In the genomic region with DNA sequence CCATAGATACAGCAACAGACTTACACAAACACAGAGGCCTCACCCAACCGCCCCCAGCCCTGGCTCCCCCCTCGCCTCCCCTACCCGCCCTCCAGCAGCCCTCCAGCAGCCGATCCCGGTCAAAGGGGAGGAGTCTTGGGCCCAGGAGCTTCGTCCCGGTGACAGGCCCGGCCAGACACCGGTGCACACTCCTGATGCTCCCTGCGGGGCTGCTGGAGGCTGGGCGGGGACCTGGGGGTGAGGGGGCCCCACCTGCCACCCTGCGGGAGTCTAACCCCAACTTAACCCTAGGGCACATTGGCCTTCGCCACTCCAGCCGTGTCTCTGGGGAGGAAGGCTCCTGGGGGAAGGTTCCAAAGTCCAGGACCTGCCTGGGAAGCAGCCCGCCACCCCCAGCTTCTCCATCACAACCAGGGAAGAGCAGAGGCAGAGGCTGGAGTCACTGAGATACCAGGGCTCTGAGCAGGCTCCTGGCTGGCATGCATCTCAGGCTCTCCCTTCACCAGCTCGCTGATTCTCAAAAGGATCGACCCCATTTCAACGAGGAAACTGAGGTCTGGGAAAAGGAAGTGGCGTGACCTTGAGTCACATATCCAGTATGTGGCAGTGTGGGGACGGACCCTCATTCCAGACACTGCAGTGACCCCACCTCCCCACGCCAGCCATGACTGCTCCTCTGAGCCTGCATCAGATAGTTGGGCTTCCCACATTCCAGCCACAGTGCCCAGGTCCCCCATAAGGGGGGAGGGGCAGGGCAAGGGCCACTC, we compare ENCODE assay signal across 8 cellular contexts. TPM values are rescaled to one million over a fixed set of nuclear protein-coding genes. Genes with fewer than 3 reads are reported as not detected.
DNase-seq lines count a peak whose midpoint lies in the region; ATAC-seq and TF ChIP-seq lines count a peak whose summit lies in the region.

No MANE protein-coding gene starts in this region.

- ATAC-seq in HCT116: peak; percentile 6
- ATAC-seq in WTC11: no peak; the same call in 1 of the 2 replicates
- no peak for ATAC-seq in foreskin keratinocyte
- no peak for ATAC-seq in HG02840 (IDR thresholded peaks at IDR 0.05; ENCODE audit: low FRiP score, unreplicated experiment)
- no peak for ATAC-seq in HG03159 (IDR thresholded peaks at IDR 0.05; ENCODE audit: unreplicated experiment)

- CTCF ChIA-PET in HCT116 (lab: Charles Lee) (interaction anchor here (1.5 to 7.2 kb wide), 2 partner anchors 17 to 221 kb away, joined by 12 to 150 read pairs; partner anchors contain the start of gene BCL9L), WTC11 (lab: Charles Lee) (interaction anchor here (0.6 to 5.9 kb wide), 8 partner anchors 24 to 462 kb away, joined by 3 to 26 read pairs (median 4); partner anchors contain the start of genes DDX6 and SLC37A4)

- H3K27ac ChIP-seq in HCT116 (ENCODE audit: low read depth, low read length): peak overlapping the region; percentile 100
- H3K27ac ChIP-seq in foreskin keratinocyte: peak overlapping the region; percentile 98

- TF ChIP-seq CTCF in HCT116 (IDR thresholded peaks at IDR 0.05 in 2 of 3, conservative IDR thresholded peaks at IDR 0.05 in 1 of 3; ENCODE audit: borderline replicate concordance in 1 of 3, insufficient read depth in 1 of 3, low read depth in 2 of 3, low read length in 2 of 3) (no peak), WTC11 (IDR thresholded peaks at IDR 0.05) (no peak), foreskin keratinocyte (conservative IDR thresholded peaks at IDR 0.05) (no peak)

- RAD21 ChIA-PET in HCT116 (lab: Charles Lee; ENCODE audit: low non-redundant PET in 1 of 2, low total read pairs in 2 of 2, uncharacterized antibody in 2 of 2, unreplicated experiment in 2 of 2): interaction anchor here (0.6 to 2.2 kb wide), 7 partner anchors 11 to 223 kb away, joined by 3 to 7 read pairs (median 5); partner anchors contain the start of gene BCL9L (in 1 of the 2)

- peaks cover 86% of the 10 kb centered on the region for H3K79me2 ChIP-seq in HCT116 (ENCODE audit: insufficient read depth, low read length)

- no peak for TF ChIP-seq RAD21 in HCT116 (IDR thresholded peaks at IDR 0.05; ENCODE audit: low read depth)

- H3K4me1 ChIP-seq in HCT116 (ENCODE audit: control insufficient read depth in 1 of 2, insufficient read depth in 2 of 2, low read length in 2 of 2) (peaks cover 75 to 100% of the 10 kb centered on the region in 2 experiments), foreskin keratinocyte (peaks cover 52% of the 10 kb centered on the region)

- H3K4me3 ChIP-seq in HCT116 (replicated peaks in 1 of 2; ENCODE audit: low read depth in 1 of 2, low read length in 2 of 2): peak overlapping the region; percentile 40 to 58

- H3K27ac Mint-ChIP-seq in WTC11: peak overlapping the region; percentile 99

- no peak for TF ChIP-seq POLR2A in HCT116 (IDR thresholded peaks at IDR 0.05; ENCODE audit: borderline replicate concordance, extremely low read depth, insufficient read depth, insufficient read length)

- POLR2A ChIA-PET in HCT116 (lab: Charles Lee) (interaction anchor here (0.8 to 2.8 kb wide), 7 partner anchors 25 to 1254 kb away, joined by 3 to 12 read pairs (median 3); partner anchors contain the start of genes DDX6 and HMBS), WTC11 (lab: Charles Lee) (interaction anchor here (1.0 to 6.9 kb wide), 7 partner anchors 8 to 290 kb away, joined by 3 to 76 read pairs (median 5); partner anchors contain the start of gene DDX6)

- no peak overlapping the region for H2AFZ ChIP-seq in HCT116 (ENCODE audit: low read depth, low read length, poor library complexity, severe bottlenecking)

- intact Hi-C loops in HCT116 (cut with micrococcal nuclease): loop anchor here (5.0 kb wide), 1 partner anchor 106 kb away; the partner anchor contains the start of genes RPS25 and TRAPPC4

- DNase-seq in HCT116 (ENCODE audit: low read depth, low spot score) (no peak), WTC11 (ENCODE audit: low spot score) (no peak), foreskin keratinocyte (peak in 1 of 2 donors; percentile 73), retina (peak; percentile 53), amygdala (lab: John Stamatoyannopoulos, UW) (no peak)
- DNase-seq in activated CD4-positive, alpha-beta T cell treated with anti-CD3 and anti-CD28 coated beads, Interleukin-2, amount 50 U/mL, for 48 hours: no peak

- BruUV-seq in HCT116 (replicated peaks; lab: Mats Ljungman, UMichigan): TSS peak; percentile 59

- no peaks in the 10 kb centered on the region for H4K20me1 ChIP-seq in HCT116 (ENCODE audit: insufficient read depth)

- peak overlapping the region; percentile 72 for H3K4me3 Mint-ChIP-seq in WTC11

- no peaks in the 10 kb centered on the region for H3K9me3 ChIP-seq in HCT116 (ENCODE audit: control insufficient read depth in 1 of 2, insufficient read depth in 1 of 2, low read depth in 1 of 2, low read length in 2 of 2)

- peaks cover 7% of the 10 kb centered on the region for H3K36me3 Mint-ChIP-seq in WTC11

- H3K27me3 Mint-ChIP-seq in WTC11 (ENCODE audit: low read depth): no peaks in the 10 kb centered on the region

- peaks cover 74% of the 10 kb centered on the region for H3K4me1 Mint-ChIP-seq in WTC11

- H3K4me2 ChIP-seq in HCT116 (ENCODE audit: low read length): peak overlapping the region; percentile 100

- H3K36me3 ChIP-seq in HCT116 (ENCODE audit: control insufficient read depth in 1 of 2, insufficient read depth in 2 of 2, low read length in 2 of 2): peaks cover 4 to 18% of the 10 kb centered on the region in 2 experiments

- no peaks in the 10 kb centered on the region for H3K9me2 ChIP-seq in HCT116 (ENCODE audit: insufficient read depth)

- H3K9ac ChIP-seq in HCT116 (ENCODE audit: low read length): peak overlapping the region; percentile 91

- H3K9me3 Mint-ChIP-seq in WTC11: no peaks in the 10 kb centered on the region

- H3K27me3 ChIP-seq in HCT116 (ENCODE audit: insufficient read depth, low read length): no peaks in the 10 kb centered on the region
- H3K27me3 ChIP-seq in foreskin keratinocyte: no peaks in the 10 kb centered on the region

TF ChIP-seq in HCT116, 20 proteins besides CTCF, POLR2A, EP300 and RAD21 (continues in another document):
- TF ChIP-seq, protein P1, sequence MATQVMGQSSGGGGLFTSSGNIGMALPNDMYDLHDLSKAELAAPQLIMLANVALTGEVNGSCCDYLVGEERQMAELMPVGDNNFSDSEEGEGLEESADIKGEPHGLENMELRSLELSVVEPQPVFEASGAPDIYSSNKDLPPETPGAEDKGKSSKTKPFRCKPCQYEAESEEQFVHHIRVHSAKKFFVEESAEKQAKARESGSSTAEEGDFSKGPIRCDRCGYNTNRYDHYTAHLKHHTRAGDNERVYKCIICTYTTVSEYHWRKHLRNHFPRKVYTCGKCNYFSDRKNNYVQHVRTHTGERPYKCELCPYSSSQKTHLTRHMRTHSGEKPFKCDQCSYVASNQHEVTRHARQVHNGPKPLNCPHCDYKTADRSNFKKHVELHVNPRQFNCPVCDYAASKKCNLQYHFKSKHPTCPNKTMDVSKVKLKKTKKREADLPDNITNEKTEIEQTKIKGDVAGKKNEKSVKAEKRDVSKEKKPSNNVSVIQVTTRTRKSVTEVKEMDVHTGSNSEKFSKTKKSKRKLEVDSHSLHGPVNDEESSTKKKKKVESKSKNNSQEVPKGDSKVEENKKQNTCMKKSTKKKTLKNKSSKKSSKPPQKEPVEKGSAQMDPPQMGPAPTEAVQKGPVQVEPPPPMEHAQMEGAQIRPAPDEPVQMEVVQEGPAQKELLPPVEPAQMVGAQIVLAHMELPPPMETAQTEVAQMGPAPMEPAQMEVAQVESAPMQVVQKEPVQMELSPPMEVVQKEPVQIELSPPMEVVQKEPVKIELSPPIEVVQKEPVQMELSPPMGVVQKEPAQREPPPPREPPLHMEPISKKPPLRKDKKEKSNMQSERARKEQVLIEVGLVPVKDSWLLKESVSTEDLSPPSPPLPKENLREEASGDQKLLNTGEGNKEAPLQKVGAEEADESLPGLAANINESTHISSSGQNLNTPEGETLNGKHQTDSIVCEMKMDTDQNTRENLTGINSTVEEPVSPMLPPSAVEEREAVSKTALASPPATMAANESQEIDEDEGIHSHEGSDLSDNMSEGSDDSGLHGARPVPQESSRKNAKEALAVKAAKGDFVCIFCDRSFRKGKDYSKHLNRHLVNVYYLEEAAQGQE (IDR thresholded peaks at IDR 0.05; ENCODE audit: low read depth): no peak

TF ChIP-seq in WTC11, 78 proteins besides CTCF, POLR2A, EP300 and RAD21 (continues in another document):
- peak; percentile 100 for TF ChIP-seq ZNF121 (CRISPR knock-in tag; IDR thresholded peaks at IDR 0.05)
- TF ChIP-seq TEAD4 (CRISPR knock-in tag; IDR thresholded peaks at IDR 0.05): peak; percentile 30; the same call in 1 of the 2 replicates
- no peak for TF ChIP-seq STAT6 (CRISPR knock-in tag; conservative IDR thresholded peaks at IDR 0.05; ENCODE audit: low read depth)

RNA-seq across cellular contexts. Expression of gene BCL9L, which starts 14.4 kb away (rescaled TPM):
- total RNA-seq in HCT116 (2021; ENCODE audit: unreplicated experiment) (120 TPM), WTC11 (2021) (62.1 to 65.3 TPM (median 64.7 TPM) in 3 replicates), foreskin keratinocyte (54.6 and 61.4 TPM in 2 replicates)
- polyA plus RNA-seq in HCT116 (2012): 83.0 and 85.7 TPM in 2 replicates
- polyA plus RNA-seq in foreskin keratinocyte: 22.1 and 22.9 TPM in 2 replicates

RNA-seq across cellular contexts. Expression of gene CXCR5, which starts 27.6 kb away (rescaled TPM):
- total RNA-seq in HCT116 (2021; ENCODE audit: unreplicated experiment) (not detected), WTC11 (2021) (0.07 TPM in 1 of 3 replicates, not detected in the others), foreskin keratinocyte (not detected in 2 replicates)
- polyA plus RNA-seq in HCT116 (2012): 0.01 TPM in 1 of 2 replicates, not detected in the other
- 0.01 TPM in 1 of 2 replicates, not detected in the other for polyA plus RNA-seq in foreskin keratinocyte

RNA-seq across cellular contexts. Expression of gene UPK2, which starts 44.8 kb away (rescaled TPM):
- total RNA-seq in HCT116 (2021; ENCODE audit: unreplicated experiment) (0.42 TPM), WTC11 (2021) (not detected in 3 replicates), foreskin keratinocyte (0.11 and 0.20 TPM in 2 replicates)
- 0.26 and 0.55 TPM in 2 replicates for polyA plus RNA-seq in HCT116 (2012)
- 0.25 and 0.32 TPM in 2 replicates for polyA plus RNA-seq in foreskin keratinocyte
